ENCODE assay signal across 12 cellular contexts in the genomic region with DNA sequence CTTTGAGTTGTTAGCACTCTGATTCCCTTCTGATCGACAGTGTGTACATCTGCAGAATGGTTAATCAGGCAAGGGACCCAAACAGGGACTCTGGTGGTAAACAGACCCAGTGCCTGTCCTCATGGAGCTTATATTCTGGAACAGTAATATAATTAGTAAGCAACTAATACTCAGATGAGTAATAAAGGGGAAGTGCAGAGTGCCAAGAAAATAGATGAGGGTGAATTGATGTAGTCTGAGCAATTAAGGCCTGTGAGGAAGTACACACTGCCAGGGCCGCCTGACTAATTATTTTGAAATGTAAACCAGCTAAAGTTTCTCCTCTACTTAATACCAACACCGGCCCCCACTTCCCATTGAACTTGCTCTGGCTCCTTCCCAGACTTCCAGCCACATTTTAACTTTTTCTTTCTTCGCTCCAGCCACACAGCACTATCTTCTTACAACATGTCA. TPM values are rescaled to one million over a fixed set of nuclear protein-coding genes. Genes with fewer than 3 reads are reported as not detected.
DNase-seq lines count a peak whose midpoint lies in the region; ATAC-seq and TF ChIP-seq lines count a peak whose summit lies in the region.
"Had no signal": no experiment of that assay in that cellular context is flagged by ENCODE, and none has a peak within 500 bp of the region (broad histone marks: within the 10 kb centered on the region; RNA-seq: fewer than 3 reads in every experiment).

No MANE protein-coding gene starts in this region.

- no peak for TF ChIP-seq POLR2A in gastrocnemius medialis (IDR thresholded peaks at IDR 0.05)

- H3K9me3 ChIP-seq in gastrocnemius medialis, result no peaks in the 10 kb centered on the region
- H3K9me3 ChIP-seq in HAP-1, result no peaks in the 10 kb centered on the region

- ATAC-seq in gastrocnemius medialis (no peak), HG02571 (IDR thresholded peaks at IDR 0.05; ENCODE audit: unreplicated experiment) (no peak)
- ATAC-seq: activated T-cell treated with anti-CD3 and anti-CD28 coated beads, Interleukin-2, amount 50 U/mL, for 72 hours had no signal

- DNase-seq in GM03348 (ENCODE audit: low spot score) (peak; percentile 87), RWPE1 (ENCODE audit: low spot score) (peak; percentile 87), fibroblast of gingiva (ENCODE audit: low read depth) (peak; percentile 91), gastrocnemius medialis (no peak), activated T-cell treated with anti-CD3 and anti-CD28 coated beads for 4 hours (no peak), HAP-1 (ENCODE audit: low spot score in 2 of 2) (no peak), DMS53 (lab: John Stamatoyannopoulos, UW) (no peak)
- DNase-seq: activated T-cell treated with anti-CD3 and anti-CD28 coated beads, Interleukin-2, amount 50 U/mL, for 72 hours; erythroblast; H7; posterior cingulate gyrus had no signal

- intact Hi-C loops in gastrocnemius medialis (cut with DNase I; ENCODE audit: low total_unique reads), result loop anchor here (10.0 kb wide), 2 partner anchors 232 to 1612 kb away; a partner anchor contains a TSS

- in situ Hi-C loops in gastrocnemius medialis (cut with MboI; ENCODE audit: low sequenced_read_pairs in 4 of 4), result loop anchor here in 2 of 4 donors (25.0 kb wide), 2 partner anchors 659 to 1909 kb away; no protein-coding TSS in a partner anchor
- in situ Hi-C loops in HAP-1 (cut with MboI; ENCODE audit: low sequenced_read_pairs), result no loop called here

- POLR2A ChIA-PET in RWPE1 (lab: Yijun Ruan, JAX; ENCODE audit: low non-redundant PET), result no interaction called here

- H3K4me3 ChIP-seq in gastrocnemius medialis, result no peak overlapping the region
- no peak overlapping the region for H3K4me3 ChIP-seq in HAP-1

- H3K27ac ChIP-seq in RWPE1 (no peak overlapping the region), gastrocnemius medialis (peak overlapping the region; percentile 33 to 49 (median 36))

- CTCF ChIA-PET in RWPE1 (lab: Yijun Ruan, JAX), result no interaction called here

- H3K4me1 ChIP-seq in gastrocnemius medialis (peaks cover 23 to 38% of the 10 kb centered on the region in 2 donors), HAP-1 (peaks cover 8% of the 10 kb centered on the region; the same call in 1 of the 2 replicates)

- H3K27me3 ChIP-seq in gastrocnemius medialis (no peaks in the 10 kb centered on the region), HAP-1 (ENCODE audit: low read depth) (no peaks in the 10 kb centered on the region)

- H3K36me3 ChIP-seq in gastrocnemius medialis (no peaks in the 10 kb centered on the region), HAP-1 (replicated peaks) (no peaks in the 10 kb centered on the region)

- TF ChIP-seq CTCF in RWPE1 (conservative IDR thresholded peaks at IDR 0.05; ENCODE audit: low read depth) (no peak), gastrocnemius medialis (IDR thresholded peaks at IDR 0.05 in 4 of 5, conservative IDR thresholded peaks at IDR 0.05 in 1 of 5) (no peak)

RNA-seq across cellular contexts. Expression of a gene that starts 4.2 kb away (rescaled TPM):
- total RNA-seq in gastrocnemius medialis, result 10 to 100 TPM; 33.1 to 44.6 (median 41.0) TPM

RNA-seq across cellular contexts. Expression of a gene that starts 4.5 kb away (rescaled TPM):
- total RNA-seq in gastrocnemius medialis, result 100 to 1,000 TPM in 2 of 4 donors, 10 to 100 TPM in 2; 92.4 to 124 (median 109) TPM

Comparison
In these comparisons a context has a peak if more than half of its experiments do, and no peak if none do; other contexts are left out.
1. DNase-seq: peak in GM03348 (single experiment), RWPE1 (single experiment) and fibroblast of gingiva (single experiment); none in gastrocnemius medialis (0 of 2), activated T-cell treated with anti-CD3 and anti-CD28 coated beads for 4 hours (single experiment), HAP-1 (0 of 2) and DMS53 (single experiment).